ENCODE assay signal across 20 cellular contexts in the genomic region with DNA sequence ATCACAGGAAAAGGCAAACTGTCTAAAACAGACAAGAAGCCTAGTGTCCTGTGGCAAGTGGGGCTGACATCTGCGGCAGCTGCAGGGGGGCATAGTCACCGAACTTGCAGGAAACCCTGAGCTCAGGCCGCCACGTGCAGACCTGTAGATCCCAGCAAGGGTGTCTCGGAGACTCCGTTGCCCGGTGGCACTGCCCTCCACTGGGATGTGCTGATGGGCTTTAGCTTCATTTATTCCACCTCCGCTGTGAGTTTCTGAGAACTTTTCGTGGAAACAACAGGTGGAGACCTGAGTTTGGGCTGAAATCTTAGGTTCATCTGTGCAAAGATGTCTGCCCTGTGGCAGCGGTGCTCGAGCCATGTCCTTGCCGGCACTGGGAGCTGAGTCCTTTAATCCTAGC.
"Had no signal": no experiment of that assay in that cellular context is flagged by ENCODE, and none has a peak within 500 bp of the region (broad histone marks: within the 10 kb centered on the region; RNA-seq: fewer than 3 reads in every experiment).

No MANE protein-coding gene starts in this region.

- H3K4me3 ChIP-seq: hepatocyte, psoas muscle, tibial artery had no signal

- H3K27ac ChIP-seq: hepatocyte, psoas muscle, tibial artery had no signal

- H3K27me3 ChIP-seq: hepatocyte, tibial artery had no signal

- H3K4me1 ChIP-seq: psoas muscle, tibial artery had no signal

- ATAC-seq: activated T-cell treated with anti-CD3 and anti-CD28 coated beads, Interleukin-2, amount 50 U/mL, for 72 hours; esophagus mucosa; naive thymus-derived CD4-positive, alpha-beta T cell; psoas muscle; right cardiac atrium; SK-N-SH treated with all-trans-retinoic acid at 6 μM for 48 hours; stimulated activated naive CD8-positive, alpha-beta T cell treated with anti-CD3 and anti-CD28 coated beads, Interleukin-15, Interleukin-2, amounts not matched to agents 100 U/mL and 50 U/mL, for 24 hours; WTC11 had no signal

- DNase-seq: activated CD8-positive, alpha-beta memory T cell treated with anti-CD3 and anti-CD28 coated beads, Interleukin-2, amount 50 U/mL, for 48 hours; activated gamma-delta T cell; activated naive CD4-positive, alpha-beta T cell treated with anti-CD3 and anti-CD28 coated beads, Interleukin-2, amount 50 U/mL, for 16 hours; activated T-cell treated with anti-CD3 and anti-CD28 coated beads, Interleukin-2, amount 50 U/mL, for 72 hours; anterior cingulate cortex; caudate nucleus; effector memory CD4-positive, alpha-beta T cell; mesenchymal stem cell; naive thymus-derived CD4-positive, alpha-beta T cell; right cardiac atrium; stimulated activated CD4-positive, alpha-beta T cell treated with anti-CD3 and anti-CD28 coated beads, Interleukin-12 subunit alpha, Interleukin-12 subunit beta, amount 100 ng/mL, for 4 hours; stimulated activated CD4-positive, alpha-beta T cell treated with anti-CD3 and anti-CD28 coated beads, Interleukin-4, amount 100 ng/mL, for 4 hours; stimulated activated naive CD8-positive, alpha-beta T cell treated with anti-CD3 and anti-CD28 coated beads, Interleukin-15, Interleukin-2, amounts not matched to agents 100 U/mL and 50 U/mL, for 24 hours; T-helper 1 cell; tibial artery had no signal
